ENCODE assay signal across 8 cellular contexts in genomic region chr11:65134952-65135632, GRCh38. TPM values are rescaled to one million over a fixed set of nuclear protein-coding genes. Genes with fewer than 3 reads are reported as not detected.
DNase-seq lines count a peak whose midpoint lies in the region; ATAC-seq and TF ChIP-seq lines count a peak whose summit lies in the region.

No MANE protein-coding gene starts in this region.

- TF ChIP-seq EP300 in stomach (IDR thresholded peaks at IDR 0.05) = no peak

- H3K27ac ChIP-seq in stomach = peak overlapping the region; percentile 94 to 99 (median 98)

- peak overlapping the region; percentile 80 to 99 (median 92) for H3K4me3 ChIP-seq in stomach

- peaks cover 29 to 30% (median 30%) of the 10 kb centered on the region in 4 donors for H3K36me3 ChIP-seq in stomach

- DNase-seq in Daoy (ENCODE audit: low read depth) (peak; percentile 97), GOT3 (lab: John Stamatoyannopoulos, UW) (peak; percentile 44), LHCN-M2 (ENCODE audit: low read depth) (peak; percentile 95), RPMI7951 (ENCODE audit: low read depth) (peak; percentile 97), fibroblast of peridontal ligament (ENCODE audit: extremely low read depth) (peak; percentile 94), natural killer cell (peak; percentile 77), stomach (peak; percentile 98)
- peak; percentile 71 for DNase-seq in activated T-helper 9 cell treated with anti-CD3 and anti-CD28 coated beads, Interleukin-2, amount 50 U/mL, for 16 hours (ENCODE audit: low read depth)

- intact Hi-C loops in natural killer cell (cut with micrococcal nuclease) (loop anchor here (1.0 to 2.0 kb wide), 2 partner anchors 13 to 18 kb away; partner anchors contain the start of genes FAU, MRPL49 and ZNHIT2), stomach (cut with DNase I; ENCODE audit: low total_unique reads) (no loop called here)

- peaks cover 32 to 52% of the 10 kb centered on the region in 2 donors for H3K4me1 Mint-ChIP-seq in natural killer cell

- H3K4me3 Mint-ChIP-seq in natural killer cell = peak overlapping the region; percentile 98

- no peaks in the 10 kb centered on the region for H3K9me3 ChIP-seq in stomach

- WGBS in stomach, 5 donors = 0 to 2% (median 1%) methylated on average over 24 of the region's 24 CpGs

- H3K27me3 ChIP-seq in stomach = no peaks in the 10 kb centered on the region

- no peaks in the 10 kb centered on the region for H3K9me3 Mint-ChIP-seq in natural killer cell

- peaks cover 25 to 48% (median 43%) of the 10 kb centered on the region in 4 donors for H3K4me1 ChIP-seq in stomach

- no peaks in the 10 kb centered on the region for H3K27me3 Mint-ChIP-seq in natural killer cell (ENCODE audit: low read depth in 2 of 2)

- TF ChIP-seq POLR2A in stomach (IDR thresholded peaks at IDR 0.05) = peak in 1 of 4 donors; percentile 20

- TF ChIP-seq CTCF in natural killer cell (IDR thresholded peaks at IDR 0.05) (no peak), stomach (IDR thresholded peaks at IDR 0.05) (no peak)

- H3K36me3 Mint-ChIP-seq in natural killer cell = no peaks in the 10 kb centered on the region

- H3K27ac Mint-ChIP-seq in natural killer cell = peak overlapping the region; percentile 99

- peak; percentile 82 to 92 (median 84) for ATAC-seq in natural killer cell

RNA-seq across cellular contexts. Expression of gene SYVN1, which starts 0.8 kb away (rescaled TPM):
- 8.8 and 11.5 TPM in 2 replicates for total RNA-seq in Daoy (2014; rRNA removed; shearing (Covaris generic))
- 14.6 and 18.3 TPM in 2 replicates for total RNA-seq in LHCN-M2 (2014; rRNA removed)
- polyA plus RNA-seq in LHCN-M2 (2012) = 16.9 TPM
- 15.6 and 29.2 TPM in 2 replicates for total RNA-seq in RPMI7951 (2014; rRNA removed; shearing (Covaris generic))
- 100 to 1,000 TPM in 1 of 3 donors, 10 to 100 TPM in 2; 72.9 to 109 (median 90.2) TPM for total RNA-seq in natural killer cell
- 10 to 100 TPM; 20.0 to 75.3 (median 64.9) TPM for total RNA-seq in stomach
- 10 to 100 TPM in 2 of 3 donors, 1 to 10 TPM in 1; 7.2 to 18.5 (median 13.4) TPM for polyA plus RNA-seq in stomach

RNA-seq across cellular contexts. Expression of gene MRPL49, which starts 13.0 kb away (rescaled TPM):
- 63.2 and 68.2 TPM in 2 replicates for total RNA-seq in Daoy (2014; rRNA removed; shearing (Covaris generic))
- total RNA-seq in LHCN-M2 (2014; rRNA removed) (58.5 and 68.3 TPM in 2 replicates), natural killer cell (10 to 100 TPM; 36.8 to 37.5 (median 36.9) TPM), stomach (10 to 100 TPM; 22.8 to 75.9 (median 33.0) TPM)
- 41.6 TPM for polyA plus RNA-seq in LHCN-M2 (2012)
- 50.6 and 69.5 TPM in 2 replicates for total RNA-seq in RPMI7951 (2014; rRNA removed; shearing (Covaris generic))
- 10 to 100 TPM; 36.0 to 69.8 (median 39.9) TPM for polyA plus RNA-seq in stomach

RNA-seq across cellular contexts. Expression of gene FAU, which starts 13.2 kb away (rescaled TPM):
- 578 and 654 TPM in 2 replicates for total RNA-seq in Daoy (2014; rRNA removed; shearing (Covaris generic))
- total RNA-seq in LHCN-M2 (2014; rRNA removed) = 246 and 445 TPM in 2 replicates
- 1,302 TPM for polyA plus RNA-seq in LHCN-M2 (2012)
- total RNA-seq in RPMI7951 (2014; rRNA removed; shearing (Covaris generic)) = 366 and 448 TPM in 2 replicates
- 100 to 1,000 TPM; 724 to 977 (median 968) TPM for total RNA-seq in natural killer cell
- total RNA-seq in stomach = 1,000 to 10,000 TPM in 1 of 5 donors, 100 to 1,000 TPM in 4; 456 to 1,872 (median 566) TPM
- 1,000 to 10,000 TPM; 1,111 to 1,352 (median 1,208) TPM for polyA plus RNA-seq in stomach

RNA-seq across cellular contexts. Expression of gene ZNHIT2, which starts 17.6 kb away (rescaled TPM):
- total RNA-seq in Daoy (2014; rRNA removed; shearing (Covaris generic)) = 18.2 and 36.9 TPM in 2 replicates
- total RNA-seq in LHCN-M2 (2014; rRNA removed) (13.7 and 20.9 TPM in 2 replicates), natural killer cell (1 to 10 TPM; 5.6 to 6.8 (median 6.1) TPM), stomach (100 to 1,000 TPM in 1 of 5 donors, 10 to 100 TPM in 1, 1 to 10 TPM in 2, not detected in 1; 2.4 to 130 (median 39.9) TPM)
- 10.4 TPM for polyA plus RNA-seq in LHCN-M2 (2012)
- total RNA-seq in RPMI7951 (2014; rRNA removed; shearing (Covaris generic)) = 7.6 and 10.2 TPM in 2 replicates
- 10 to 100 TPM; 18.0 to 20.0 (median 18.9) TPM for polyA plus RNA-seq in stomach

RNA-seq across cellular contexts. Expression of gene TM7SF2, which starts 23.4 kb away (rescaled TPM):
- 3.2 and 4.0 TPM in 2 replicates for total RNA-seq in Daoy (2014; rRNA removed; shearing (Covaris generic))
- total RNA-seq in LHCN-M2 (2014; rRNA removed) (0.96 and 3.3 TPM in 2 replicates), natural killer cell (10 to 100 TPM; 17.0 to 23.2 (median 18.6) TPM), stomach (100 to 1,000 TPM in 1 of 5 donors, 10 to 100 TPM in 3, 1 to 10 TPM in 1; 7.6 to 118 (median 19.6) TPM)
- polyA plus RNA-seq in LHCN-M2 (2012) = 2.3 TPM
- total RNA-seq in RPMI7951 (2014; rRNA removed; shearing (Covaris generic)) = 5.0 and 6.0 TPM in 2 replicates
- 10 to 100 TPM; 38.6 to 65.2 (median 51.9) TPM for polyA plus RNA-seq in stomach

Comparison
In these comparisons a context has a peak if more than half of its experiments do, and no peak if none do; other contexts are left out.
1. Peak in every context shown above with its lines: DNase-seq, ATAC-seq, H3K4me3 ChIP-seq and H3K27ac ChIP-seq.
2. DNase-seq: peak in every context shown above with its lines; median percentile 98 in stomach; 97 in Daoy; 97 in RPMI7951; 95 in LHCN-M2; 94 in fibroblast of peridontal ligament; 77 in natural killer cell; 71 in activated T-helper 9 cell treated with anti-CD3 and anti-CD28 coated beads, Interleukin-2, amount 50 U/mL, for 16 hours; 44 in GOT3.